In genomic region chr15:58539548-58539947, GRCh38 we compare ENCODE assay signal across 25 cellular contexts.
"Had no signal": no experiment of that assay in that cellular context is flagged by ENCODE, and none has a peak within 500 bp of the region (broad histone marks: within the 10 kb centered on the region; RNA-seq: fewer than 3 reads in every experiment).

No MANE protein-coding gene starts in this region.

- H3K4me3 ChIP-seq: body of pancreas, cardiac muscle cell, left lung, pancreas, psoas muscle, tibial artery had no signal

- H3K27ac ChIP-seq: body of pancreas, cardiac muscle cell, foreskin keratinocyte, left lung, pancreas, psoas muscle, tibial artery had no signal

- H3K27me3 ChIP-seq: body of pancreas, cardiac muscle cell, foreskin keratinocyte, left lung, pancreas, tibial artery had no signal

- H3K36me3 Mint-ChIP-seq: mesothelial cell of epicardium; natural killer cell treated with Interleukin-12 subunit alpha and Interleukin-12 subunit beta and Interleukin-15 and Interleukin-18, amount 100 ng/mL, for 72 hours; WTC11 had no signal

- H3K4me1 ChIP-seq: foreskin keratinocyte, left lung, tibial artery had no signal

- H3K27me3 Mint-ChIP-seq: activated CD4-positive, alpha-beta T cell treated with anti-CD3 and anti-CD28 coated beads for 36 hours; natural killer cell treated with Interleukin-12 subunit alpha and Interleukin-12 subunit beta and Interleukin-15 and Interleukin-18, amount 100 ng/mL, for 72 hours; stimulated activated naive CD8-positive, alpha-beta T cell treated with anti-CD3 and anti-CD28 coated beads, Interleukin-15, Interleukin-2, amounts not matched to agents 100 ng/mL and 50 ng/mL, for 24 hours had no signal

- H3K9me3 ChIP-seq: body of pancreas, left lung, pancreas, psoas muscle, tibial artery had no signal

- DNase-seq: activated CD4-positive, alpha-beta T cell treated with anti-CD3 and anti-CD28 coated beads for 36 hours; activated CD4-positive, alpha-beta T cell treated with anti-CD3 and anti-CD28 coated beads, Interleukin-2, amount 50 U/mL, for 4 hours; activated CD8-positive, alpha-beta memory T cell treated with anti-CD3 and anti-CD28 coated beads for 24 hours; activated effector memory CD4-positive, alpha-beta T cell treated with anti-CD3 and anti-CD28 coated beads, Interleukin-2, amount 50 U/mL, for 16 hours; activated naive CD4-positive, alpha-beta T cell treated with anti-CD3 and anti-CD28 coated beads, Interleukin-2, amount 10 ng/mL, durations not matched to agents 7 days and 5 days; anterior cingulate cortex; body of pancreas; dermis blood vessel endothelial cell; effector CD8-positive, alpha-beta T cell; foreskin keratinocyte; kidney; left lung; pancreas; psoas muscle; right cardiac atrium; stimulated activated CD4-positive, alpha-beta T cell treated with anti-CD3 and anti-CD28 coated beads, Interleukin-12 subunit alpha, Interleukin-12 subunit beta, amount 100 ng/mL, for 4 hours; stimulated activated CD4-positive, alpha-beta T cell treated with anti-CD3 and anti-CD28 coated beads, Interleukin-4, amount 100 ng/mL, for 4 hours; T1000; tibial artery had no signal

- H3K9me3 Mint-ChIP-seq: activated naive CD4-positive, alpha-beta T cell treated with anti-CD3 and anti-CD28 coated beads, Interleukin-2, amount 10 ng/mL, durations not matched to agents 7 days and 5 days; mesothelial cell of epicardium; natural killer cell treated with Interleukin-12 subunit alpha and Interleukin-12 subunit beta and Interleukin-15 and Interleukin-18, amount 100 ng/mL, for 72 hours; stimulated activated naive CD8-positive, alpha-beta T cell treated with anti-CD3 and anti-CD28 coated beads, Interleukin-15, Interleukin-2, amounts not matched to agents 100 ng/mL and 50 ng/mL, for 24 hours; T-helper 1 cell treated with Interleukin-12 subunit alpha and Interleukin-12 subunit beta and Interleukin-4 antibody, amounts not matched to agents 30 μg/mL and 1 μg/mL, for 36 hours; WTC11 had no signal

- ATAC-seq: activated CD4-positive, alpha-beta T cell treated with anti-CD3 and anti-CD28 coated beads for 36 hours; body of pancreas; foreskin keratinocyte; left lung; natural killer cell treated with Interleukin-12 subunit alpha and Interleukin-12 subunit beta and Interleukin-15 and Interleukin-18, amount 100 ng/mL, for 72 hours; pancreas; psoas muscle; right cardiac atrium; WTC11 had no signal

- H3K36me3 ChIP-seq: cardiac muscle cell, left lung, pancreas, tibial artery had no signal

- H3K4me1 Mint-ChIP-seq: activated CD4-positive, alpha-beta T cell treated with anti-CD3 and anti-CD28 coated beads for 36 hours; mesothelial cell of epicardium; WTC11 had no signal

- H3K4me3 Mint-ChIP-seq: activated CD4-positive, alpha-beta T cell treated with anti-CD3 and anti-CD28 coated beads for 36 hours; activated naive CD4-positive, alpha-beta T cell treated with anti-CD3 and anti-CD28 coated beads, Interleukin-2, amount 10 ng/mL, durations not matched to agents 7 days and 5 days; mesothelial cell of epicardium; natural killer cell treated with Interleukin-12 subunit alpha and Interleukin-12 subunit beta and Interleukin-15 and Interleukin-18, amount 100 ng/mL, for 72 hours; stimulated activated naive CD8-positive, alpha-beta T cell treated with anti-CD3 and anti-CD28 coated beads, Interleukin-15, Interleukin-2, amounts not matched to agents 100 ng/mL and 50 ng/mL, for 24 hours; T-helper 1 cell treated with Interleukin-12 subunit alpha and Interleukin-12 subunit beta and Interleukin-4 antibody, amounts not matched to agents 30 μg/mL and 1 μg/mL, for 36 hours; WTC11 had no signal

- H3K27ac Mint-ChIP-seq: activated CD4-positive, alpha-beta T cell treated with anti-CD3 and anti-CD28 coated beads for 36 hours; activated naive CD4-positive, alpha-beta T cell treated with anti-CD3 and anti-CD28 coated beads, Interleukin-2, amount 10 ng/mL, durations not matched to agents 7 days and 5 days; mesothelial cell of epicardium; stimulated activated naive CD8-positive, alpha-beta T cell treated with anti-CD3 and anti-CD28 coated beads, Interleukin-15, Interleukin-2, amounts not matched to agents 100 ng/mL and 50 ng/mL, for 24 hours; T-helper 1 cell treated with Interleukin-12 subunit alpha and Interleukin-12 subunit beta and Interleukin-4 antibody, amounts not matched to agents 30 μg/mL and 1 μg/mL, for 36 hours; WTC11 had no signal
